8 cellular contexts compared by ENCODE assay signal in the genomic region with DNA sequence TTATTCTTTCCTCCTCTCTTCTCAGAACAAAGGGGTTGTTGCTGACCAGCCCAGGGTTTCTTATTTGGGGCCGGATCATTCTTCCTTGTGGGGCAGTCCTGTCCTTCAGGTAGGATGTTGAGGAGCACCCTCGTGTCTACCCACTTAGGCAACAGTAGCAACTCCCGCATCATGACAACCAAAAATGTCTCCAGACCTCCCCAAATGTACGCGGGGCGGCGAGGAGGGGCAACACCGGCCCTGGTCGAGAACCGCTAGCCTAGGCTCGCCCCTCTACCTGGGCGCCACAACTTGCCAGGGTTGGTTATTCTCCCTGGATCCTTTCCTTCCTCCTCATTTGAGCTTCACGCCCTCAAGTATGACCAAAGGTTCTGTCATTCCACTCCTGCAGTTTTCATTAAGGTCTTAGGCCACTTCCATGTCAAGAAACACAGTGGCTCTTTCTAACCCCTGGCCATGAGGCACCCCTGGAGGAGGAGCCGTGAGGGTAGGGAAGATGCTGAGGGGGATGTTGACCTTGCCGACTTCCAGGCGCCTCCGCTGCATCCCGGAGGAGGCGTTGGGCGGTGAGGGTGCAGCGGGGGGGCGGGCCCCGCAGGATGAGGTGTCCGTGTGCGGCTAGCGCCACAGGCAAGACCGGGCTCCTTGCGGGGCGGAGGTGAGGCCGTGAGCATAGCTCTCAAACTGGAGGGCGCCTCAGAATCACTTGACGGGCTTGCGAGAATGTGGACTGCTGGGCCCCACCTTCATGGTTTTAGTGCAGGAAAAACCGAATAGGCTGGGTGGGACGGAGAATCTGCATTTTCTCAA. TPM values are rescaled to one million over a fixed set of nuclear protein-coding genes. Genes with fewer than 3 reads are reported as not detected.
A peak's percentile ranks its signal among the peaks of the same experiment; 100 is the strongest.
DNase-seq lines count a peak whose midpoint lies in the region; ATAC-seq, FAIRE-seq and TF ChIP-seq lines count a peak whose summit lies in the region.

No MANE protein-coding gene starts in this region.

- peak overlapping the region; percentile 60 for H3K4me3 ChIP-seq in GM06990 (replicated peaks; ENCODE audit: low read depth, low read length)
- peak overlapping the region; percentile 58 for H3K4me3 ChIP-seq in bronchial epithelial cell (ENCODE audit: low read depth, low read length)

- no peaks in the 10 kb centered on the region for H3K9me3 Mint-ChIP-seq in stimulated activated naive CD8-positive, alpha-beta T cell treated with anti-CD3 and anti-CD28 coated beads, Interleukin-15, Interleukin-2, amounts not matched to agents 100 ng/mL and 50 ng/mL, for 24 hours

- H3K27me3 Mint-ChIP-seq in stimulated activated naive CD8-positive, alpha-beta T cell treated with anti-CD3 and anti-CD28 coated beads, Interleukin-15, Interleukin-2, amounts not matched to agents 100 ng/mL and 50 ng/mL, for 24 hours, result peaks cover 59% of the 10 kb centered on the region

- no peak for FAIRE-seq in bronchial epithelial cell (lab: Jason Lieb, UNC)

- peak; percentile 18 for ATAC-seq in GM21737 (IDR thresholded peaks at IDR 0.05; ENCODE audit: unreplicated experiment)
- peak; percentile 52 for ATAC-seq in left colon

- TF ChIP-seq CTCF in GM06990 (IDR thresholded peaks at IDR 0.05; ENCODE audit: insufficient read depth, low read length, poor library complexity, severe bottlenecking) (no peak), bronchial epithelial cell (IDR thresholded peaks at IDR 0.05; ENCODE audit: insufficient read depth, low read length, severe bottlenecking) (no peak)

- DNase-seq in GM06990 (ENCODE audit: extremely low read depth, insufficient read length) (no peak), NCI-H774 (lab: John Stamatoyannopoulos, UW) (peak; percentile 2), bronchial epithelial cell (ENCODE audit: low read depth) (peak; percentile 22), left colon (peak in 1 of 2 donors; percentile 49), superior temporal gyrus (ENCODE audit: extremely low spot score) (no peak), NCI-H187 (lab: John Stamatoyannopoulos, UW) (no peak)

- intact Hi-C loops in left colon (cut with DNase I, micrococcal nuclease), result no loop called here

- peak overlapping the region; percentile 83 for H3K4me3 Mint-ChIP-seq in stimulated activated naive CD8-positive, alpha-beta T cell treated with anti-CD3 and anti-CD28 coated beads, Interleukin-15, Interleukin-2, amounts not matched to agents 100 ng/mL and 50 ng/mL, for 24 hours

- H3K36me3 ChIP-seq in GM06990 (ENCODE audit: control insufficient read depth, insufficient read depth, low read length) (no peaks in the 10 kb centered on the region), bronchial epithelial cell (ENCODE audit: control insufficient read depth, insufficient read depth, low read length) (no peaks in the 10 kb centered on the region)

- H3K4me1 Mint-ChIP-seq in stimulated activated naive CD8-positive, alpha-beta T cell treated with anti-CD3 and anti-CD28 coated beads, Interleukin-15, Interleukin-2, amounts not matched to agents 100 ng/mL and 50 ng/mL, for 24 hours (ENCODE audit: low read depth), result peaks cover 9% of the 10 kb centered on the region

- no peaks in the 10 kb centered on the region for H3K27me3 ChIP-seq in GM06990 (replicated peaks; ENCODE audit: control insufficient read depth, insufficient read depth, low read length)
- peaks cover 7% of the 10 kb centered on the region for H3K27me3 ChIP-seq in bronchial epithelial cell (ENCODE audit: control insufficient read depth, insufficient read depth, low read length)

- no peaks in the 10 kb centered on the region for H3K36me3 Mint-ChIP-seq in stimulated activated naive CD8-positive, alpha-beta T cell treated with anti-CD3 and anti-CD28 coated beads, Interleukin-15, Interleukin-2, amounts not matched to agents 100 ng/mL and 50 ng/mL, for 24 hours (ENCODE audit: low read depth)

- H3K27ac Mint-ChIP-seq in stimulated activated naive CD8-positive, alpha-beta T cell treated with anti-CD3 and anti-CD28 coated beads, Interleukin-15, Interleukin-2, amounts not matched to agents 100 ng/mL and 50 ng/mL, for 24 hours, result peak overlapping the region; percentile 63

RNA-seq across cellular contexts. Expression of a gene that starts 0.7 kb away (rescaled TPM):
- 47.5 and 57.1 TPM in 2 replicates for total RNA-seq in bronchial epithelial cell
- total RNA-seq in left colon, result 100 to 1,000 TPM in 1 of 2 donors, 10 to 100 TPM in 1; 86.5 to 104 TPM

RNA-seq across cellular contexts. Expression of a gene that starts 30.8 kb away (rescaled TPM):
- total RNA-seq in bronchial epithelial cell, result 17.9 and 19.1 TPM in 2 replicates
- 10 to 100 TPM; 26.5 to 30.0 TPM for total RNA-seq in left colon

Comparison
In these comparisons a context has a peak if more than half of its experiments do, and no peak if none do; other contexts are left out.
1. DNase-seq: peak in NCI-H774 (single experiment) and bronchial epithelial cell (single experiment); none in GM06990 (single experiment), superior temporal gyrus (single experiment) and NCI-H187 (0 of 2).